14 cellular contexts compared by ENCODE assay signal in the genomic region with DNA sequence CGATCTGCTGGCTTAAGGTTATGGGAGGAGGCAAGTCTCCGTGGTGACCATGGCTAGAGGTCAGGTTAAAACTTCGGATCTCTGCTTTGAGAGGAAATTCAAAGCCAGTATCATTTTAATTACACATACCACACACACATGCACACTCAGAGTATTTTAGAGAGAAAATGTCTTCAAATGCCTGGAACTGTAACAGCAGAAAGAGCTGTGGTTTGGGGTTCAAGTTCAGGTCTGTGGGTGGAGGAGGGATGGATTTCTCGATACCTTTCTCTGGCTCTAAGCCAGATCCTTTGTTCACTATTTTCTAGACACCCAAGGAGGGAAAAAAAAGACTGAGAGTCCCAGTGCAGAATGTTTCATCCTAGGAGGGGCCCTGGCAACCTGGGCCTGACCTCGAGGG. TPM values are rescaled to one million over a fixed set of nuclear protein-coding genes. Genes with fewer than 3 reads are reported as not detected.
DNase-seq lines count a peak whose midpoint lies in the region; ATAC-seq lines count a peak whose summit lies in the region.
"Had no signal": no experiment of that assay in that cellular context is flagged by ENCODE, and none has a peak within 500 bp of the region (broad histone marks: within the 10 kb centered on the region; RNA-seq: fewer than 3 reads in every experiment).

No MANE protein-coding gene starts in this region.

- H3K4me1 ChIP-seq in mesenchymal stem cell (ENCODE audit: control insufficient read depth, insufficient read depth, low read depth, low read length) = peaks cover 33% of the 10 kb centered on the region

- no peaks in the 10 kb centered on the region for H3K27me3 ChIP-seq in mesenchymal stem cell (ENCODE audit: control insufficient read depth in 1 of 2, insufficient read depth in 1 of 2, low read length in 2 of 2)
- H3K27me3 ChIP-seq: BLaER1 treated with 17β-estradiol and CSF1 and Interleukin-3, amounts not matched to agents 10 nM and 100 nM had no signal

- H2BK120ac ChIP-seq in mesenchymal stem cell (ENCODE audit: low read depth, low read length) = no peak overlapping the region

- H3K4me2 ChIP-seq in mesenchymal stem cell (ENCODE audit: low read length, poor library complexity, severe bottlenecking) = no peak overlapping the region
- H3K4me2 ChIP-seq: BLaER1 treated with 17β-estradiol and CSF1 and Interleukin-3, amounts not matched to agents 10 nM and 100 nM had no signal

- H4K91ac ChIP-seq in mesenchymal stem cell (ENCODE audit: low read length) = no peak overlapping the region

- H3K14ac ChIP-seq in mesenchymal stem cell (ENCODE audit: low read length in 2 of 2) = no peak overlapping the region

- H2BK5ac ChIP-seq in mesenchymal stem cell (ENCODE audit: low read depth, low read length, poor library complexity, severe bottlenecking) = no peak overlapping the region

- no peaks in the 10 kb centered on the region for H3K27me3 Mint-ChIP-seq in stimulated activated naive CD8-positive, alpha-beta T cell treated with anti-CD3 and anti-CD28 coated beads, Interleukin-15, amount 100 ng/mL, for 72 hours
- no peaks in the 10 kb centered on the region for H3K27me3 Mint-ChIP-seq in T-helper 17 cell
- H3K27me3 Mint-ChIP-seq in activated CD4-positive, alpha-beta memory T cell treated with anti-CD3 and anti-CD28 coated beads, Interleukin-2, amount 10 ng/mL, durations not matched to agents 7 days and 5 days = no peaks in the 10 kb centered on the region

- H3K4me3 Mint-ChIP-seq in stimulated activated naive CD8-positive, alpha-beta T cell treated with anti-CD3 and anti-CD28 coated beads, Interleukin-15, amount 100 ng/mL, for 72 hours = peak overlapping the region in 1 of 2 donors; percentile 2
- no peak overlapping the region for H3K4me3 Mint-ChIP-seq in T-helper 17 cell
- no peak overlapping the region for H3K4me3 Mint-ChIP-seq in activated CD4-positive, alpha-beta memory T cell treated with anti-CD3 and anti-CD28 coated beads, Interleukin-2, amount 10 ng/mL, durations not matched to agents 7 days and 5 days

- no peaks in the 10 kb centered on the region for H3K9me3 Mint-ChIP-seq in stimulated activated naive CD8-positive, alpha-beta T cell treated with anti-CD3 and anti-CD28 coated beads, Interleukin-15, amount 100 ng/mL, for 72 hours
- H3K9me3 Mint-ChIP-seq in activated CD4-positive, alpha-beta memory T cell treated with anti-CD3 and anti-CD28 coated beads, Interleukin-2, amount 10 ng/mL, durations not matched to agents 7 days and 5 days = no peaks in the 10 kb centered on the region

- H3K79me1 ChIP-seq in mesenchymal stem cell (replicated peaks; ENCODE audit: low read length, poor library complexity, severe bottlenecking) = peaks cover 12% of the 10 kb centered on the region

- no peak overlapping the region for H3K23ac ChIP-seq in mesenchymal stem cell (ENCODE audit: low read length in 2 of 2)

- no peak overlapping the region for H3K9ac ChIP-seq in mesenchymal stem cell (ENCODE audit: low read length)
- H3K9ac ChIP-seq: BLaER1 treated with 17β-estradiol and CSF1 and Interleukin-3, amounts not matched to agents 10 nM and 100 nM had no signal

- H3K27ac Mint-ChIP-seq in stimulated activated naive CD8-positive, alpha-beta T cell treated with anti-CD3 and anti-CD28 coated beads, Interleukin-15, amount 100 ng/mL, for 72 hours = no peak overlapping the region
- peak overlapping the region; percentile 19 for H3K27ac Mint-ChIP-seq in T-helper 17 cell
- no peak overlapping the region for H3K27ac Mint-ChIP-seq in activated CD4-positive, alpha-beta memory T cell treated with anti-CD3 and anti-CD28 coated beads, Interleukin-2, amount 10 ng/mL, durations not matched to agents 7 days and 5 days

- H3K4ac ChIP-seq in mesenchymal stem cell (ENCODE audit: low read depth in 1 of 2, low read length in 2 of 2) = no peak overlapping the region

- H3K36me3 Mint-ChIP-seq in T-helper 17 cell (ENCODE audit: low read depth) = no peaks in the 10 kb centered on the region
- H3K36me3 Mint-ChIP-seq in activated CD4-positive, alpha-beta memory T cell treated with anti-CD3 and anti-CD28 coated beads, Interleukin-2, amount 10 ng/mL, durations not matched to agents 7 days and 5 days (ENCODE audit: low read depth) = peaks cover 23% of the 10 kb centered on the region

- peak; percentile 26 for ATAC-seq in stimulated activated naive CD8-positive, alpha-beta T cell treated with anti-CD3 and anti-CD28 coated beads, Interleukin-15, Interleukin-2, amounts not matched to agents 100 U/mL and 50 U/mL, for 24 hours
- ATAC-seq in stimulated activated naive CD8-positive, alpha-beta T cell treated with anti-CD3 and anti-CD28 coated beads, Interleukin-15, amount 100 ng/mL, for 72 hours = no peak
- ATAC-seq in T-helper 17 cell (no peak), left ventricle myocardium superior (no peak)

- H3K4me3 ChIP-seq in mesenchymal stem cell (ENCODE audit: insufficient read depth in 1 of 2, low read depth in 1 of 2, low read length in 2 of 2) = no peak overlapping the region
- H3K4me3 ChIP-seq: BLaER1 treated with 17β-estradiol and CSF1 and Interleukin-3, amounts not matched to agents 10 nM and 100 nM had no signal

- POLR2A ChIA-PET in activated CD4-positive, alpha-beta memory T cell treated with anti-CD3 and anti-CD28 coated beads, Interleukin-2, amount 10 ng/mL, durations not matched to agents 7 days and 5 days (lab: Charles Lee) = interaction anchor here (2.1 kb wide), 1 partner anchor 36 kb away, joined by 11 read pairs; no protein-coding TSS in a partner anchor

- no peak overlapping the region for H2BK12ac ChIP-seq in mesenchymal stem cell (ENCODE audit: low read length in 2 of 2)

- peaks cover 32 to 33% of the 10 kb centered on the region in 2 experiments for H3K36me3 ChIP-seq in mesenchymal stem cell (ENCODE audit: control insufficient read depth in 1 of 2, insufficient read depth in 2 of 2, low read depth in 1 of 2, low read length in 2 of 2)

- H3K9me3 ChIP-seq in T-helper 17 cell (ENCODE audit: control insufficient read depth, low read length, poor library complexity, severe bottlenecking) (no peaks in the 10 kb centered on the region), mesenchymal stem cell (ENCODE audit: control insufficient read depth, low read length) (no peaks in the 10 kb centered on the region)
- H3K9me3 ChIP-seq: BLaER1 treated with 17β-estradiol and CSF1 and Interleukin-3, amounts not matched to agents 10 nM and 100 nM had no signal

- WGBS in mesenchymal stem cell = 100% methylated on average over 2 of the region's 5 CpGs

- H2AFZ ChIP-seq in mesenchymal stem cell (ENCODE audit: low read depth, low read length) = no peak overlapping the region

- intact Hi-C loops in left ventricle myocardium superior (cut with micrococcal nuclease) = no loop called here

- H2BK15ac ChIP-seq in mesenchymal stem cell (ENCODE audit: low read depth, poor library complexity, severe bottlenecking) = no peak overlapping the region

- DNase-seq in stimulated activated naive CD8-positive, alpha-beta T cell treated with anti-CD3 and anti-CD28 coated beads, Interleukin-15, Interleukin-2, amounts not matched to agents 100 U/mL and 50 U/mL, for 24 hours = no peak
- no peak for DNase-seq in stimulated activated naive CD8-positive, alpha-beta T cell treated with anti-CD3 and anti-CD28 coated beads, Interleukin-15, amount 100 ng/mL, for 72 hours
- DNase-seq in T-helper 17 cell (no peak), mesenchymal stem cell (no peak), left ventricle myocardium superior (no peak), NCI-H524 (lab: John Stamatoyannopoulos, UW) (no peak)
- DNase-seq in activated CD4-positive, alpha-beta memory T cell treated with anti-CD3 and anti-CD28 coated beads, Interleukin-2, amount 10 ng/mL, durations not matched to agents 7 days and 5 days = no peak
- DNase-seq: DMS79 treated with DMSO at 0.1 percent for 48 hours, KBM-7, MV-4-11, NCI-H1694 treated with DMSO at 0.1 percent for 48 hours, NCI-H748 treated with DMSO at 0.1 percent for 48 hours, Right ventricle myocardium superior had no signal

- H2AK5ac ChIP-seq in mesenchymal stem cell (ENCODE audit: low read length, severe bottlenecking) = peak overlapping the region; percentile 17

- CTCF ChIA-PET in activated CD4-positive, alpha-beta memory T cell treated with anti-CD3 and anti-CD28 coated beads, Interleukin-2, amount 10 ng/mL, durations not matched to agents 7 days and 5 days (lab: Charles Lee) = no interaction called here

- H3K4me1 Mint-ChIP-seq in stimulated activated naive CD8-positive, alpha-beta T cell treated with anti-CD3 and anti-CD28 coated beads, Interleukin-15, amount 100 ng/mL, for 72 hours = peaks cover 41% of the 10 kb centered on the region
- H3K4me1 Mint-ChIP-seq in T-helper 17 cell = peaks cover 14% of the 10 kb centered on the region
- peaks cover 21% of the 10 kb centered on the region for H3K4me1 Mint-ChIP-seq in activated CD4-positive, alpha-beta memory T cell treated with anti-CD3 and anti-CD28 coated beads, Interleukin-2, amount 10 ng/mL, durations not matched to agents 7 days and 5 days

- no peak overlapping the region for H3K27ac ChIP-seq in mesenchymal stem cell (ENCODE audit: low read length, poor library complexity, severe bottlenecking)
- H3K27ac ChIP-seq: BLaER1 treated with 17β-estradiol and CSF1 and Interleukin-3, amounts not matched to agents 10 nM and 100 nM had no signal

- H4K8ac ChIP-seq in mesenchymal stem cell (ENCODE audit: low read length) = no peak overlapping the region

- no peak overlapping the region for H3K18ac ChIP-seq in mesenchymal stem cell (ENCODE audit: low read depth in 1 of 2, low read length in 2 of 2)

RNA-seq across cellular contexts. Expression of gene ARL3, which starts 32.5 kb away (rescaled TPM):
- 1 to 10 TPM; 3.2 to 3.7 TPM for total RNA-seq in T-helper 17 cell
- polyA plus RNA-seq in mesenchymal stem cell (2013, experiment 1 of 2) = 24.6 TPM
- polyA plus RNA-seq in mesenchymal stem cell (2013, experiment 2 of 2) = 25.9 TPM
- total RNA-seq in activated CD4-positive, alpha-beta memory T cell treated with anti-CD3 and anti-CD28 coated beads, Interleukin-2, amount 10 ng/mL, durations not matched to agents 7 days and 5 days = 1 to 10 TPM; 5.7 to 6.1 TPM
- 13.6 TPM for total RNA-seq in left ventricle myocardium superior

RNA-seq across cellular contexts. Expression of gene SFXN2, which starts 32.7 kb away (rescaled TPM):
- total RNA-seq in T-helper 17 cell (1 to 10 TPM; 5.6 to 7.9 TPM), left ventricle myocardium superior (1.5 TPM)
- 3.8 TPM for polyA plus RNA-seq in mesenchymal stem cell (2013, experiment 1 of 2)
- polyA plus RNA-seq in mesenchymal stem cell (2013, experiment 2 of 2) = 3.7 TPM
- total RNA-seq in activated CD4-positive, alpha-beta memory T cell treated with anti-CD3 and anti-CD28 coated beads, Interleukin-2, amount 10 ng/mL, durations not matched to agents 7 days and 5 days = 10 to 100 TPM; 10.8 to 11.5 TPM

RNA-seq across cellular contexts. Expression of gene TRIM8, which starts 37.4 kb away (rescaled TPM):
- total RNA-seq in T-helper 17 cell (10 to 100 TPM; 63.6 to 73.0 TPM), left ventricle myocardium superior (117 TPM)
- polyA plus RNA-seq in mesenchymal stem cell (2013, experiment 1 of 2) = 113 TPM
- polyA plus RNA-seq in mesenchymal stem cell (2013, experiment 2 of 2) = 115 TPM
- 10 to 100 TPM; 53.0 to 56.0 TPM for total RNA-seq in activated CD4-positive, alpha-beta memory T cell treated with anti-CD3 and anti-CD28 coated beads, Interleukin-2, amount 10 ng/mL, durations not matched to agents 7 days and 5 days
